In the genomic region with DNA sequence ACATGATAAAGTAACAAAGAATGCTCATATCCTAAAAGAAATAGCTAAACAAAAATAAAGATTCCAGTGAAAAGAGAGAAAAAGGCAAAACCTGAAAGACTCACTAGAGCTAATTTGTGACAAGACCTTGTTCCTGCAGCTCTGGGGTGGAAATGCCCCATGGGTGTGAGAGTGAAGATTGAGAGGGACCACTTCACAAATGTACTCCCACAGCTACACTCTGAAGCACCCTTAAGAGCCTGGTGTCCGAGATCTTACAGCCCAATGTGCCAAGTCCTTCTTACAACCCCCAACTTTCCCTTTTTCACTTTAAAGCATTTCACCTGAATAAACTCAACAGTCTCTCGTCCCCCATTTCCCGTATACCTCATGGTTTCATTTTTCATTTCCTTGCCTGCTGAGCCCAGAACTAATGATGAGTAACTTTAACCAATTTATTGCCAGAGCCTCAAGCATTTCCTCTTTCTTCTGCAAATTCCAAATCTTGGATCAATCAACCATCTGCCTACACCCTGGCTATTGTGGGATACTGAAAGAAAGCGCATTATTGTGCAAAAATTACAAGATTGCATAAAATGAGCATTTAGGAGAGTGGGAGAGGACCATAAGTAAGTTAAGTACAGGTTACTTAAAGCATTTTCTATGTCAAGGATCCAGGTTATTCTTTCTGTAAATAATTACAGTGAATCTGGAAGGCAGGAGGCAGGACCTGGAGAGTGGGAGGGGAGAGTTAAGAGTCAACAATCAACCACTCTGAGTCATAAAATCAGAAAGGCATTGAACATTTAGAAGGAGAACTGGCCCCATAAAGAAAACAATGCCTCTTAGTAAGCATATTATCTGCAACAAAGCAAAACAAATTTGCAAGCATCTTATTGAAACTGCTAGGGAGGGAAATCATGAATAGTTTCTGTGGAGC, we compare ENCODE assay signal across 12 cellular contexts.
DNase-seq lines count a peak whose midpoint lies in the region; ATAC-seq and TF ChIP-seq lines count a peak whose summit lies in the region.
"Had no signal": no experiment of that assay in that cellular context is flagged by ENCODE, and none has a peak within 500 bp of the region (broad histone marks: within the 10 kb centered on the region; RNA-seq: fewer than 3 reads in every experiment).

No MANE protein-coding gene starts in this region.

- DNase-seq in NCI-H1417 (lab: John Stamatoyannopoulos, UW): peak; percentile 11 to 52 (median 15)
- DNase-seq in NCI-H1417 treated with DMSO at 0.1 percent for 48 hours (lab: John Stamatoyannopoulos, UW): no peak
- peak; percentile 97 for DNase-seq in NCI-H2227 treated with DMSO at 0.1 percent for 48 hours (lab: John Stamatoyannopoulos, UW)
- peak; percentile 48 for DNase-seq in kidney epithelial cell (ENCODE audit: low read depth)
- no peak for DNase-seq in H7
- no peak for DNase-seq in stimulated activated CD4-positive, alpha-beta T cell treated with anti-CD3 and anti-CD28 coated beads, Interleukin-2, amount 100 ng/mL, for 48 hours
- no peak for DNase-seq in C1 segment of cervical spinal cord (lab: John Stamatoyannopoulos, UW)
- DNase-seq: Caco-2; SHP77; stimulated activated CD4-positive, alpha-beta T cell treated with anti-CD3 and anti-CD28 coated beads, Interleukin-15, amount 100 ng/mL, for 24 hours; trophoblast cell had no signal

- ATAC-seq in GM19351 (IDR thresholded peaks at IDR 0.05; ENCODE audit: unreplicated experiment): peak; percentile 43

- H3K36me3 ChIP-seq in kidney epithelial cell (ENCODE audit: control insufficient read depth, insufficient read depth, low read length): no peaks in the 10 kb centered on the region
- no peaks in the 10 kb centered on the region for H3K36me3 ChIP-seq in H7 (replicated peaks; ENCODE audit: control insufficient read depth, insufficient read depth, low read length)

- TF ChIP-seq CTCF in kidney epithelial cell (IDR thresholded peaks at IDR 0.05; ENCODE audit: insufficient read depth, low read length, poor library complexity, severe bottlenecking): no peak

- H3K4me3 ChIP-seq in kidney epithelial cell (ENCODE audit: low read depth, low read length) (peak overlapping the region; percentile 6), H7 (ENCODE audit: insufficient read depth, low read depth, low read length) (no peak overlapping the region)

- no peaks in the 10 kb centered on the region for H3K27me3 ChIP-seq in kidney epithelial cell (ENCODE audit: control insufficient read depth, insufficient read depth, low read length)
- no peaks in the 10 kb centered on the region for H3K27me3 ChIP-seq in H7 (ENCODE audit: control insufficient read depth, insufficient read depth, low read length)

Comparison
In these comparisons a context has a peak if more than half of its experiments do, and no peak if none do; other contexts are left out.
1. DNase-seq: peak in NCI-H1417 (3 of 3), NCI-H2227 treated with DMSO at 0.1 percent for 48 hours (single experiment) and kidney epithelial cell (single experiment); none in NCI-H1417 treated with DMSO at 0.1 percent for 48 hours (single experiment), H7 (single experiment), stimulated activated CD4-positive, alpha-beta T cell treated with anti-CD3 and anti-CD28 coated beads, Interleukin-2, amount 100 ng/mL, for 48 hours (0 of 2) and C1 segment of cervical spinal cord (0 of 14).